20 cellular contexts compared by ENCODE assay signal in the genomic region with DNA sequence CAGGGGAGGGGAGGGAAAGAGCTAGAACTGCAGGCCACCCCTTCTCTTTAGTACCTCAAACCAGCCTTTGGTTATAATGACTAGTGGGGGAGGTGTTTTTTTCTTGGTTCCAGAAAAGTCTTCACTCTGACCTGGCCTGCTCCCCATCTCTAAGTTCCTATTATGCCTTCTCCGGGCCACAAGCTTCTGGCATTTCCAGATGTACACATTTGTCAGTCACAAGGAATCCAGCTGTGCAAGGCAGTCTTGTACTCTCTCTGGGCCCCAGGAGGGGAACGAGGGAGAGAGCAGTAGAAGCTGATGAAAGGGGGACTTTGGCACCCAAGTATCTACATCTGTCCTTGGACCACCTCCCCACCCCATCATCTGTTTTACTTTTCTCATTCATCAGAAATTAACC. TPM values are rescaled to one million over a fixed set of nuclear protein-coding genes. Genes with fewer than 3 reads are reported as not detected.
"Had no signal": no experiment of that assay in that cellular context is flagged by ENCODE, and none has a peak within 500 bp of the region (broad histone marks: within the 10 kb centered on the region; RNA-seq: fewer than 3 reads in every experiment).

No MANE protein-coding gene starts in this region.

- H3K36me3 ChIP-seq: ovary, upper lobe of right lung had no signal

- H3K27me3 ChIP-seq: gastrocnemius medialis, ovary, sigmoid colon, upper lobe of right lung had no signal

- H3K9me3 ChIP-seq: gastrocnemius medialis, mucosa of descending colon, ovary, sigmoid colon, upper lobe of right lung had no signal

- ATAC-seq: gastrocnemius medialis, mucosa of descending colon, natural killer cell, upper lobe of right lung had no signal

- DNase-seq: activated CD4-positive, alpha-beta T cell treated with anti-CD3 and anti-CD28 coated beads for 48 hours; activated CD8-positive, alpha-beta memory T cell treated with anti-CD3 and anti-CD28 coated beads for 24 hours; activated naive CD4-positive, alpha-beta T cell treated with anti-CD3 and anti-CD28 coated beads, Interleukin-2, amount 50 U/mL, for 16 hours; caudate nucleus; effector CD8-positive, alpha-beta T cell; gastrocnemius medialis; hypothalamus; mucosa of descending colon; natural killer cell; ovary; sigmoid colon; stimulated activated CD4-positive, alpha-beta T cell treated with anti-CD3 and anti-CD28 coated beads, Interleukin-12 subunit alpha, Interleukin-12 subunit beta, amount 100 ng/mL, for 4 hours; stimulated activated naive CD4-positive, alpha-beta T cell treated with Interleukin-2 at 50 U/mL for 16 hours; T-helper 1 cell; upper lobe of right lung had no signal

- H3K36me3 Mint-ChIP-seq: natural killer cell had no signal

- H3K4me3 ChIP-seq: coronary artery, gastrocnemius medialis, lung, mucosa of descending colon, ovary, sigmoid colon, SK-N-MC, upper lobe of right lung had no signal

- H3K27ac Mint-ChIP-seq: activated T-helper 2 cell treated with anti-CD3 and anti-CD28 coated beads, Interferon-gamma antibody, Interleukin-2, Interleukin-4, amounts not matched to agents 10 μg/mL and 5 μg/mL and 100 μg/mL, durations not matched to agents 14 hours and 24 hours and 36 hours; natural killer cell had no signal

- H3K27ac ChIP-seq: coronary artery, gastrocnemius medialis, ovary, sigmoid colon, SK-N-MC, upper lobe of right lung, VCaP had no signal

- H3K4me3 Mint-ChIP-seq: natural killer cell had no signal

- H3K9me3 Mint-ChIP-seq: activated T-helper 2 cell treated with anti-CD3 and anti-CD28 coated beads, Interferon-gamma antibody, Interleukin-2, Interleukin-4, amounts not matched to agents 10 μg/mL and 5 μg/mL and 100 μg/mL, durations not matched to agents 14 hours and 24 hours and 36 hours; natural killer cell had no signal

RNA-seq across cellular contexts. Expression of a gene that starts 2.7 kb away (rescaled TPM):
- total RNA-seq: gastrocnemius medialis, lung, mucosa of descending colon, natural killer cell, sigmoid colon had no signal
